ENCODE assay signal across 25 cellular contexts in the genomic region with DNA sequence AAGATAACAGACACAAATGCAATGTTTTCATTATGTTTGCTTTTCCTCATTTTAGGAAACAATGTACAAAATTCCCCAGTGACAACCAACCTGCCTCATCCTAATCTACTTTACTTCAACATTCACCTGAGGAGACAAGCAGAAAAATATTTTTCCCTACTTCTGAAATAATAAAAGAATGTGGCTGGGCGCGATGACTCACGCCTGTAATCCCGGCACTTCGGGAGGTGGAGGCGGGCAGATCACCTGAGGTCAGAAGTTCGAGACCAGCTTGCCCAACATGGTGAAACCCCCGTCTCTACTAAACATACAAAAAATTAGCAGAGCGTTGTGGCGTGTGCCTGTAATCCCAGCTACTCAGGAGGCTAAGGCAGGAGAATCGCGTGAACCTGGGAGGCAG. TPM values are rescaled to one million over a fixed set of nuclear protein-coding genes. Genes with fewer than 3 reads are reported as not detected.
"Had no signal": no experiment of that assay in that cellular context is flagged by ENCODE, and none has a peak within 500 bp of the region (broad histone marks: within the 10 kb centered on the region; RNA-seq: fewer than 3 reads in every experiment).

No MANE protein-coding gene starts in this region.

- H3K9me3 ChIP-seq: body of pancreas, prostate gland, right atrium auricular region, thyroid gland, uterus had no signal

- ATAC-seq: activated CD8-positive, alpha-beta memory T cell treated with anti-CD3 and anti-CD28 coated beads, Interleukin-2, amount 10 ng/mL, durations not matched to agents 7 days and 5 days; body of pancreas had no signal

- H3K4me1 Mint-ChIP-seq: activated B cell treated with CpG ODN at 0.5 μM for 24 hours; activated CD8-positive, alpha-beta memory T cell treated with anti-CD3 and anti-CD28 coated beads, Interleukin-2, amount 10 ng/mL, durations not matched to agents 7 days and 5 days had no signal

- H3K9me3 Mint-ChIP-seq: activated B cell treated with CpG ODN at 0.5 μM for 24 hours; activated CD4-positive, alpha-beta memory T cell treated with anti-CD3 and anti-CD28 coated beads for 36 hours; endodermal cell; neural crest cell had no signal

- H3K4me3 ChIP-seq: body of pancreas, dorsolateral prefrontal cortex, lung, prostate gland, right atrium auricular region, thyroid gland, uterus had no signal

- H3K27me3 Mint-ChIP-seq: activated B cell treated with CpG ODN at 0.5 μM for 24 hours; activated CD4-positive, alpha-beta memory T cell treated with anti-CD3 and anti-CD28 coated beads for 36 hours; activated CD8-positive, alpha-beta memory T cell treated with anti-CD3 and anti-CD28 coated beads, Interleukin-2, amount 10 ng/mL, durations not matched to agents 7 days and 5 days had no signal

- H3K27ac ChIP-seq: dorsolateral prefrontal cortex, prostate gland, right atrium auricular region, thyroid gland, uterus had no signal

- FAIRE-seq: colon, TTC549 had no signal

- H3K4me3 Mint-ChIP-seq: activated B cell treated with CpG ODN at 0.5 μM for 24 hours; activated CD4-positive, alpha-beta memory T cell treated with anti-CD3 and anti-CD28 coated beads for 36 hours; activated CD8-positive, alpha-beta memory T cell treated with anti-CD3 and anti-CD28 coated beads, Interleukin-2, amount 10 ng/mL, durations not matched to agents 7 days and 5 days; endodermal cell; neural crest cell had no signal

- H3K27ac Mint-ChIP-seq: activated B cell treated with CpG ODN at 0.5 μM for 24 hours; activated CD4-positive, alpha-beta memory T cell treated with anti-CD3 and anti-CD28 coated beads for 36 hours; activated CD8-positive, alpha-beta memory T cell treated with anti-CD3 and anti-CD28 coated beads, Interleukin-2, amount 10 ng/mL, durations not matched to agents 7 days and 5 days; endodermal cell had no signal

- DNase-seq: activated B cell treated with CpG ODN at 0.5 μM for 24 hours; activated CD4-positive, alpha-beta memory T cell treated with anti-CD3 and anti-CD28 coated beads for 36 hours; activated CD4-positive, alpha-beta T cell treated with anti-CD3 and anti-CD28 coated beads for 4 hours; activated CD8-positive, alpha-beta memory T cell treated with anti-CD3 and anti-CD28 coated beads, Interleukin-2, amount 10 ng/mL, durations not matched to agents 7 days and 5 days; activated naive CD4-positive, alpha-beta T cell; body of pancreas; central memory CD4-positive, alpha-beta T cell; dorsolateral prefrontal cortex; endodermal cell; foreskin melanocyte; hypothalamus; islet precursor cell; stimulated activated CD4-positive, alpha-beta T cell treated with anti-CD3 and anti-CD28 coated beads, Interleukin-12 subunit alpha, Interleukin-12 subunit beta, amount 100 ng/mL, for 4 hours; stimulated activated CD4-positive, alpha-beta T cell treated with anti-CD3 and anti-CD28 coated beads, Interleukin-1b, Interleukin-23, amount 100 ng/mL, for 48 hours; stimulated activated CD8-positive, alpha-beta memory T cell treated with anti-CD3 and anti-CD28 coated beads, Interleukin-4, amount 100 ng/mL, for 48 hours; stimulated activated naive CD4-positive, alpha-beta T cell; T-helper 2 cell; thyroid gland; uterus had no signal

- H3K27me3 ChIP-seq: body of pancreas, dorsolateral prefrontal cortex, right atrium auricular region, thyroid gland, uterus had no signal

- H3K36me3 ChIP-seq: prostate gland, right atrium auricular region, thyroid gland, uterus had no signal

- H3K4me1 ChIP-seq: right atrium auricular region, uterus had no signal

- H3K36me3 Mint-ChIP-seq: activated CD4-positive, alpha-beta memory T cell treated with anti-CD3 and anti-CD28 coated beads for 36 hours; activated CD8-positive, alpha-beta memory T cell treated with anti-CD3 and anti-CD28 coated beads, Interleukin-2, amount 10 ng/mL, durations not matched to agents 7 days and 5 days had no signal

RNA-seq across cellular contexts. Expression of a gene that starts 36.9 kb away (rescaled TPM):
- total RNA-seq: activated CD8-positive, alpha-beta memory T cell treated with anti-CD3 and anti-CD28 coated beads, Interleukin-2, amount 10 ng/mL, durations not matched to agents 7 days and 5 days had no signal
